Comparison of ENCODE assay signal across 8 cellular contexts in genomic region chr18:47756364-47757016, GRCh38.
DNase-seq lines count a peak whose midpoint lies in the region; ATAC-seq and TF ChIP-seq lines count a peak whose summit lies in the region.

No MANE protein-coding gene starts in this region.

- H3K4me3 ChIP-seq in BJ (ENCODE audit: low read depth, low read length) (no peak overlapping the region), mesenchymal stem cell (ENCODE audit: insufficient read depth in 1 of 2, low read depth in 1 of 2, low read length in 2 of 2) (no peak overlapping the region)

- WGBS in mesenchymal stem cell = 21% methylated on average over 8 of the region's 9 CpGs

- no peak overlapping the region for H4K91ac ChIP-seq in mesenchymal stem cell (ENCODE audit: low read length)

- no peak overlapping the region for H2BK5ac ChIP-seq in mesenchymal stem cell (ENCODE audit: low read depth, low read length, poor library complexity, severe bottlenecking)

- H4K8ac ChIP-seq in mesenchymal stem cell (ENCODE audit: low read length) = no peak overlapping the region

- H3K9me3 ChIP-seq in mesenchymal stem cell (ENCODE audit: control insufficient read depth, low read length) = peaks cover 19% of the 10 kb centered on the region

- H3K14ac ChIP-seq in mesenchymal stem cell (ENCODE audit: low read length in 2 of 2) = no peak overlapping the region

- no peak overlapping the region for H2AK5ac ChIP-seq in mesenchymal stem cell (ENCODE audit: low read length, severe bottlenecking)

- no peak overlapping the region for H3K23ac ChIP-seq in mesenchymal stem cell (ENCODE audit: low read length in 2 of 2)

- no peak overlapping the region for H2BK120ac ChIP-seq in mesenchymal stem cell (ENCODE audit: low read depth, low read length)

- H3K4me2 ChIP-seq in mesenchymal stem cell (ENCODE audit: low read length, poor library complexity, severe bottlenecking) = no peak overlapping the region

- H3K27me3 ChIP-seq in BJ (ENCODE audit: control insufficient read depth, insufficient read depth, low read length) (no peaks in the 10 kb centered on the region; the same call in 1 of the 2 replicates), mesenchymal stem cell (ENCODE audit: control insufficient read depth in 1 of 2, insufficient read depth in 1 of 2, low read length in 2 of 2) (peaks cover 9 to 24% of the 10 kb centered on the region in 2 experiments)

- H2AFZ ChIP-seq in mesenchymal stem cell (ENCODE audit: low read depth, low read length) = no peak overlapping the region

- H2BK15ac ChIP-seq in mesenchymal stem cell (ENCODE audit: low read depth, poor library complexity, severe bottlenecking) = no peak overlapping the region

- H3K9ac ChIP-seq in mesenchymal stem cell (ENCODE audit: low read length) = no peak overlapping the region

- DNase-seq in BJ (ENCODE audit: low read depth) (no peak), GM20000 (ENCODE audit: low spot score) (peak; percentile 69), NCI-H2107 treated with DMSO at 0.1 percent for 48 hours (lab: John Stamatoyannopoulos, UW; ENCODE audit: unreplicated experiment) (peak; percentile 54), ecto neural progenitor cell (ENCODE audit: low spot score) (peak; percentile 83), mesenchymal stem cell (peak; percentile 32)
- DNase-seq in activated CD4-positive, CD25-positive, alpha-beta regulatory T cell treated with anti-CD3 and anti-CD28 coated beads, Interleukin-2, amount 50 U/mL, for 72 hours = peak; percentile 62
- peak; percentile 28 for DNase-seq in stimulated activated naive CD4-positive, alpha-beta T cell treated with Interleukin-2 at 50 U/mL for 16 hours (lab: John Stamatoyannopoulos, UW)

- H3K4ac ChIP-seq in mesenchymal stem cell (ENCODE audit: low read depth in 1 of 2, low read length in 2 of 2) = no peak overlapping the region

- H3K36me3 ChIP-seq in BJ (ENCODE audit: control insufficient read depth, insufficient read depth, low read length) (no peaks in the 10 kb centered on the region), mesenchymal stem cell (ENCODE audit: control insufficient read depth in 1 of 2, insufficient read depth in 2 of 2, low read depth in 1 of 2, low read length in 2 of 2) (no peaks in the 10 kb centered on the region)

- no peak overlapping the region for H3K27ac ChIP-seq in mesenchymal stem cell (ENCODE audit: low read length, poor library complexity, severe bottlenecking)

- H2BK12ac ChIP-seq in mesenchymal stem cell (ENCODE audit: low read length in 2 of 2) = no peak overlapping the region

- H3K4me1 ChIP-seq in mesenchymal stem cell (ENCODE audit: control insufficient read depth, insufficient read depth, low read depth, low read length) = peaks cover 2% of the 10 kb centered on the region

- TF ChIP-seq CTCF in BJ (IDR thresholded peaks at IDR 0.05; ENCODE audit: insufficient read depth, low read depth, low read length) (peak; percentile 97), GM20000 (IDR thresholded peaks at IDR 0.05; ENCODE audit: extremely low read depth, missing control alignments) (peak; percentile 96)

- POLR2A ChIA-PET in BJ (lab: Charles Lee) = no interaction called here

- no peak for ATAC-seq in HG03571 (IDR thresholded peaks at IDR 0.05; ENCODE audit: unreplicated experiment)

- CTCF ChIA-PET in BJ (lab: Yijun Ruan, JAX) = interaction anchor here (0.6 to 3.7 kb wide), 25 partner anchors 9 to 707 kb away, joined by 3 to 14 read pairs (median 4); no protein-coding TSS in a partner anchor

- no peaks in the 10 kb centered on the region for H3K79me1 ChIP-seq in mesenchymal stem cell (replicated peaks; ENCODE audit: low read length, poor library complexity, severe bottlenecking)

- no peak overlapping the region for H3K18ac ChIP-seq in mesenchymal stem cell (ENCODE audit: low read depth in 1 of 2, low read length in 2 of 2)
